In the genomic region with DNA sequence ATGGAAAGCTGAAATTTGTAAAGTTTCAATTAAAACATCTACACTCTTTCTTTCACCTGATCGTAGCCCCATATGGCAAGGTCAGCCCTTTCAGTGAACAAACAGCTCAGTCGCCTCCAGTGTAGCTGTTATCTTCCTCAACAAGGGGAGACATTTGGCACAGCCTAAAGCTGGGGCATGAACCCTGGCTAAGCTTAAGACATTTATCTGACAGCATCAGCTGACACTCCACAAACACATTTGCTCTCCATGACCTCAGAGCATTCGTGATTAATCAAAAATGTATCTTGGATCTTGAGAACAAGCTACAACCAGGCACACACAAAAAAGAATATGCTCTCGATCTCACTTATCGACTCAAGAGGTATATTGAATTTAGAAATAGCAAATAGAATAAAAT, we compare ENCODE assay signal across 17 cellular contexts.
DNase-seq lines count a peak whose midpoint lies in the region; ATAC-seq and TF ChIP-seq lines count a peak whose summit lies in the region.
"Had no signal": no experiment of that assay in that cellular context is flagged by ENCODE, and none has a peak within 500 bp of the region (broad histone marks: within the 10 kb centered on the region; RNA-seq: fewer than 3 reads in every experiment).

No MANE protein-coding gene starts in this region.

- peak overlapping the region in 1 of 2 donors; percentile 8 for H3K27ac ChIP-seq in right atrium auricular region
- H3K27ac ChIP-seq: prostate gland, spleen, vagina had no signal

- TF ChIP-seq CTCF in right atrium auricular region (IDR thresholded peaks at IDR 0.05), result no peak

- intact Hi-C loops in Right ventricle myocardium inferior (cut with DNase I), result no loop called here

- ATAC-seq in Right ventricle myocardium inferior (peak; percentile 52), HG03135 (IDR thresholded peaks at IDR 0.05; ENCODE audit: unreplicated experiment) (no peak)

- H3K4me1 ChIP-seq in right atrium auricular region, result peaks cover 0 to 28% of the 10 kb centered on the region in 2 donors
- H3K4me1 ChIP-seq: prostate gland had no signal

- no peaks in the 10 kb centered on the region for H3K36me3 ChIP-seq in right atrium auricular region
- H3K36me3 ChIP-seq: prostate gland, vagina had no signal

- no peak overlapping the region for H3K4me3 ChIP-seq in right atrium auricular region
- H3K4me3 ChIP-seq: prostate gland, spleen, vagina had no signal

- no peaks in the 10 kb centered on the region for H3K9me3 ChIP-seq in right atrium auricular region
- H3K9me3 ChIP-seq: prostate gland, spleen, vagina had no signal

- DNase-seq in Right ventricle myocardium inferior (ENCODE audit: missing footprints) (no peak), right atrium auricular region (ENCODE audit: low spot score) (no peak), amniotic epithelial cell (ENCODE audit: low read depth) (peak; percentile 41), iris pigment epithelial cell (ENCODE audit: low read depth) (peak; percentile 30), NCI-H345 (lab: John Stamatoyannopoulos, UW) (no peak), COLO668 (lab: John Stamatoyannopoulos, UW; ENCODE audit: unreplicated experiment) (no peak)
- DNase-seq in stimulated activated CD4-positive, alpha-beta T cell treated with anti-CD3 and anti-CD28 coated beads, Interleukin-12 subunit alpha, Interleukin-12 subunit beta, amount 100 ng/mL, for 4 hours, result no peak
- DNase-seq: activated B cell treated with CpG ODN at 0.5 μM for 24 hours; activated CD4-positive, alpha-beta memory T cell treated with anti-CD3 and anti-CD28 coated beads for 36 hours; activated T-cell treated with anti-CD3 and anti-CD28 coated beads, Interleukin-2, amount 50 U/mL, for 1 hour; C1 segment of cervical spinal cord; naive B cell; NCI-H1105 treated with DMSO at 0.1 percent for 48 hours; spleen had no signal

- H3K27me3 ChIP-seq in right atrium auricular region, result no peaks in the 10 kb centered on the region
- H3K27me3 ChIP-seq: spleen, vagina had no signal

Comparison
In these comparisons a context has a peak if more than half of its experiments do, and no peak if none do; other contexts are left out.
1. DNase-seq: peak in amniotic epithelial cell (single experiment) and iris pigment epithelial cell (single experiment); none in Right ventricle myocardium inferior (single experiment), right atrium auricular region (single experiment), stimulated activated CD4-positive, alpha-beta T cell treated with anti-CD3 and anti-CD28 coated beads, Interleukin-12 subunit alpha, Interleukin-12 subunit beta, amount 100 ng/mL, for 4 hours (single experiment), NCI-H345 (single experiment) and COLO668 (single experiment).